Comparison of ENCODE assay signal across 10 cellular contexts in the genomic region with DNA sequence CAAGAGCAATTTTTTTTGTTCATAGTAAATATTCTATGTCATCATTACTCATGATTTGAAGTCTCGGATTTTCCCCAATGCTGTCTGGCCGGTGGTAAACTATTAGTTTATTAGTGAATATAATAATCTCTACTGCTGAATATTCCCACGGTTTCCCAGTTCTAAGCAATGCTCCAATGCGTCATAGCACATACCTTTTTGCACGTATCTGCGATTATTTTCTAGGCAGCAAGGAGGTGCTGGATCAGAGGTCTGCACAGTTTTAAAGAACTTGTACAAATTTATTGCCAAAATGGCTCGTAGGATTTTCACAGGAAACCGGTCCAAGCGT. TPM values are rescaled to one million over a fixed set of nuclear protein-coding genes. Genes with fewer than 3 reads are reported as not detected.
DNase-seq lines count a peak whose midpoint lies in the region; ATAC-seq and TF ChIP-seq lines count a peak whose summit lies in the region.
"Had no signal": no experiment of that assay in that cellular context is flagged by ENCODE, and none has a peak within 500 bp of the region (broad histone marks: within the 10 kb centered on the region; RNA-seq: fewer than 3 reads in every experiment).

No MANE protein-coding gene starts in this region.

- peak overlapping the region; percentile 87 for H2AFZ ChIP-seq in mammary epithelial cell (ENCODE audit: low read depth, low read length)

- H3K27ac Mint-ChIP-seq in memory B cell (no peak overlapping the region), type B pancreatic cell (no peak overlapping the region)

- peak overlapping the region; percentile 58 for H3K4me3 Mint-ChIP-seq in memory B cell
- peak overlapping the region; percentile 72 for H3K4me3 Mint-ChIP-seq in type B pancreatic cell

- no peak overlapping the region for H3K9ac ChIP-seq in mammary epithelial cell (ENCODE audit: insufficient read depth, low read length)

- TF ChIP-seq CTCF in left ventricle myocardium inferior (IDR thresholded peaks at IDR 0.05; ENCODE audit: borderline replicate concordance) (no peak), mammary epithelial cell (conservative IDR thresholded peaks at IDR 0.05 in 1 of 2, IDR thresholded peaks at IDR 0.05 in 1 of 2; ENCODE audit: extremely low read depth in 1 of 2, insufficient read depth in 1 of 2, low read depth in 1 of 2, low read length in 2 of 2) (peak in 1 of 2 donors; percentile 36), type B pancreatic cell (conservative IDR thresholded peaks at IDR 0.05) (no peak), GM13976 (IDR thresholded peaks at IDR 0.05; ENCODE audit: borderline replicate concordance, control extremely low read depth, extremely low read depth, insufficient read depth, missing control alignments) (no peak)

- in situ Hi-C loops in mammary epithelial cell (cut with MboI; ENCODE audit: low sequenced_read_pairs in 2 of 2) (no loop called here), GM13976 (cut with MboI; ENCODE audit: low sequenced_read_pairs, unreplicated experiment) (no loop called here)

- DNase-seq in left ventricle myocardium inferior (no peak), left ventricle myocardium superior (no peak), mammary epithelial cell (peak; percentile 69), memory B cell (ENCODE audit: low spot score in 2 of 2) (no peak), type B pancreatic cell (ENCODE audit: extremely low spot score, unreplicated experiment) (no peak), NCI-H1105 (lab: John Stamatoyannopoulos, UW) (no peak), GM13976 (ENCODE audit: low spot score) (no peak)
- DNase-seq in effector CD4-positive, alpha-beta T cell = no peak
- DNase-seq: DND-41, uterus had no signal

- H4K20me1 ChIP-seq in mammary epithelial cell (ENCODE audit: insufficient read depth, low read length) = no peaks in the 10 kb centered on the region

- no TSS peak for BruUV-seq in mammary epithelial cell (replicated peaks; lab: Mats Ljungman, UMichigan)

- no peak for ATAC-seq in left ventricle myocardium superior
- ATAC-seq in memory B cell (ENCODE audit: low read depth) = peak; percentile 26

- WGBS in mammary epithelial cell (ENCODE audit: low coverage, missing lambda C conversion rate) = 1% methylated on average over 9 of the region's 9 CpGs

- H3K36me3 ChIP-seq in left ventricle myocardium inferior (no peaks in the 10 kb centered on the region), mammary epithelial cell (ENCODE audit: insufficient read depth, low read length) (no peaks in the 10 kb centered on the region)
- H3K36me3 ChIP-seq: uterus had no signal

- H3K27me3 ChIP-seq in left ventricle myocardium inferior (ENCODE audit: low read depth) (peaks cover 30% of the 10 kb centered on the region), mammary epithelial cell (ENCODE audit: insufficient read depth, low read length) (no peaks in the 10 kb centered on the region)
- H3K27me3 ChIP-seq: uterus had no signal

- H3K4me1 Mint-ChIP-seq in memory B cell = peaks cover 12% of the 10 kb centered on the region
- peaks cover 17% of the 10 kb centered on the region for H3K4me1 Mint-ChIP-seq in type B pancreatic cell (ENCODE audit: unreplicated experiment)

- H3K36me3 Mint-ChIP-seq in memory B cell (no peaks in the 10 kb centered on the region), type B pancreatic cell (peaks cover 5% of the 10 kb centered on the region)

- dilution Hi-C loops in mammary epithelial cell (cut with HindIII; ENCODE audit: low sequenced_read_pairs) = no loop called here

- H3K27me3 Mint-ChIP-seq in memory B cell (peaks cover 12% of the 10 kb centered on the region), type B pancreatic cell (peaks cover 6% of the 10 kb centered on the region)

- H3K9me3 Mint-ChIP-seq in memory B cell (no peaks in the 10 kb centered on the region), type B pancreatic cell (no peaks in the 10 kb centered on the region)

- intact Hi-C loops in left ventricle myocardium inferior (cut with micrococcal nuclease) = no loop called here
- intact Hi-C loops in left ventricle myocardium superior (cut with micrococcal nuclease) = no loop called here
- intact Hi-C loops in mammary epithelial cell (cut with micrococcal nuclease) = no loop called here

- peak overlapping the region; percentile 87 for H3K4me2 ChIP-seq in mammary epithelial cell (ENCODE audit: insufficient read depth, low read depth, low read length)

- H3K79me2 ChIP-seq in mammary epithelial cell (ENCODE audit: insufficient read depth, low read length) = no peaks in the 10 kb centered on the region

- H3K4me3 ChIP-seq in left ventricle myocardium inferior = peak overlapping the region; percentile 59
- peak overlapping the region in 2 of 3 experiments; percentile 35 to 46 for H3K4me3 ChIP-seq in mammary epithelial cell (replicated peaks in 1 of 3; ENCODE audit: insufficient read depth in 1 of 3, low read depth in 2 of 3, low read length in 3 of 3)
- H3K4me3 ChIP-seq: uterus had no signal

- no peak overlapping the region for H3K27ac ChIP-seq in left ventricle myocardium inferior (replicated peaks)
- H3K27ac ChIP-seq in mammary epithelial cell (ENCODE audit: insufficient read depth, low read depth, low read length) = no peak overlapping the region
- H3K27ac ChIP-seq: uterus had no signal

- no peaks in the 10 kb centered on the region for H3K9me3 ChIP-seq in left ventricle myocardium inferior (replicated peaks)
- no peaks in the 10 kb centered on the region for H3K9me3 ChIP-seq in mammary epithelial cell (replicated peaks; ENCODE audit: insufficient read depth, low read length)
- H3K9me3 ChIP-seq: uterus had no signal

- CTCF ChIA-PET in mammary epithelial cell (lab: Charles Lee; ENCODE audit: low non-redundant PET) = no interaction called here

- peaks cover 8% of the 10 kb centered on the region for H3K4me1 ChIP-seq in left ventricle myocardium inferior
- peaks cover 7% of the 10 kb centered on the region for H3K4me1 ChIP-seq in mammary epithelial cell (ENCODE audit: insufficient read depth, low read length)
- H3K4me1 ChIP-seq: uterus had no signal

RNA-seq across cellular contexts. Expression of a gene that starts 43.9 kb away (rescaled TPM):
- total RNA-seq in left ventricle myocardium inferior (3.0 TPM), left ventricle myocardium superior (3.4 TPM), mammary epithelial cell (1 to 10 TPM; 3.3 to 6.5 TPM), type B pancreatic cell (ENCODE audit: low replicate concordance) (6.2 and 11.7 TPM in 2 replicates)
- 2.0 TPM for polyA plus RNA-seq in mammary epithelial cell
- 18.8 TPM for polyA minus RNA-seq in mammary epithelial cell
